1 cellular context compared by ENCODE assay signal in the genomic region with DNA sequence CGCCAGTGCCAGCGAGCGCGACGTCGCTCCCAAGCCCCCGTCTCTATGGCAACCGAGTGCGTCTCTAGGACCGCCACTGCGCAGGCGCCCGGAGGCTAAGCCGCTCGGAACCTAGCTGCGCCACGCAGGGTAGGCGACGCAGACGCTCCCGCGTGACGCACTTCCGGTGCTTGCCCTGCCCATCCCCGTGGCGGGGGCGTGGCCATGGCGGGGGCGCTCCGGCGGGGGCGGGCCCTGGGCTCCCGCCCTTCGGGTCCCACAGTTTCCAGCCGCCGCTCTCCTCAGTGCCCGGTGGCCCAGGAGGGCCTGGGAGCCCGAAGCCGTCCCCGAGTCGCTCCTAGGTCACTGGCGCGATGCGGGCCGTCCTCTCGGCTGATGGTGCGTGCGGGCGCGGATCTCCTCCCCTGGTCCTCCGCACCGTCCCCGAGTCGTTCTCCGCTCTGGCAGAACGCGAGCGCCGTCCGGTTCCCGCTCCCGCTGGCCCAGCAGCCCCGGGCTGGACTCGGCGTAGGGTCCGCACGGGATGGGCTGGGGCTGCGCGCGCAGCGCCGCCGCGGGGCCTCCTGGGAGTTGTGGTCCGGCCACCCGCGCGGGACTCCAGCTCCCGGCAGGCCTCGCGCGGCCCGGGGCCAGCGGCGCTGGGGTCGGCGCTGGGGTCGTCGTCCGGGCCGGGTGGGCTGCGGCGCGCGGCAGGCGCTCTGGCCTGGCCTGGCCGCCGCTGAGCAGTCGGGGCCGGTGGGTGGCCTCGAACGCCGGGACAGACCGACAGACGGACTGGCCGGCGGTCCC.
TF ChIP-seq lines count a peak whose summit lies in the region.

A gene (plus strand): TSS at position 245 of the 789 bp plus-strand sequence. CDS start 7,953 bp downstream, outside the sequence.

TF ChIP-seq in K562, 482 proteins besides CTCF, POLR2A, EP300 and RAD21 (continued from another document and continues in another):
- TF ChIP-seq ZNF24 (IDR thresholded peaks at IDR 0.05) (peak; percentile 69; the same call in 1 of the 2 replicates), E2F3 (CRISPR knock-in tag; IDR thresholded peaks at IDR 0.05) (peak; percentile 81), PYGO2 (tag; IDR thresholded peaks at IDR 0.05) (no peak), HLTF (IDR thresholded peaks at IDR 0.05) (peak; percentile 94; the same call in 1 of the 2 replicates), ETV5 (CRISPR knock-in tag; IDR thresholded peaks at IDR 0.05; ENCODE audit: low read depth) (peak; percentile 79), KLF1 (tag; IDR thresholded peaks at IDR 0.05) (no peak), JUNB (CRISPR knock-in tag; conservative IDR thresholded peaks at IDR 0.05) (no peak), HIVEP1 (CRISPR knock-in tag; IDR thresholded peaks at IDR 0.05) (peak; percentile 64; the same call in 1 of the 2 replicates), PHF20 (IDR thresholded peaks at IDR 0.05; ENCODE audit: partially characterized antibody) (peak; percentile 80), HNRNPUL1 (IDR thresholded peaks at IDR 0.05; ENCODE audit: low read length) (no peak), TRIM28 (IDR thresholded peaks at IDR 0.05) (peak; percentile 62; the same call in 1 of the 2 replicates), ETV6 (IDR thresholded peaks at IDR 0.05; ENCODE audit: borderline replicate concordance in 1 of 2, low read depth in 2 of 2, low read length in 1 of 2) (peak in 1 of 2 experiments; percentile 28; a peak in 1 of 4 replicates), ETV6 (CRISPR knock-in tag; IDR thresholded peaks at IDR 0.05; ENCODE audit: borderline replicate concordance) (no peak), FOXJ2 (tag; IDR thresholded peaks at IDR 0.05) (peak; percentile 47; the same call in 1 of the 2 replicates), SOX6 (IDR thresholded peaks at IDR 0.05) (peak; percentile 75), ARID1B (IDR thresholded peaks at IDR 0.05) (peak; percentile 15; the same call in 1 of the 2 replicates), NCOA4 (IDR thresholded peaks at IDR 0.05; ENCODE audit: partially characterized antibody) (no peak), HDAC2 (IDR thresholded peaks at IDR 0.05) (peak; percentile 8; the same call in 1 of the 2 replicates), ZBTB17 (CRISPR knock-in tag; IDR thresholded peaks at IDR 0.05) (peak; percentile 6; the same call in 1 of the 2 replicates), ZNF707 (CRISPR knock-in tag; conservative IDR thresholded peaks at IDR 0.05) (no peak), C11orf30 (IDR thresholded peaks at IDR 0.05; ENCODE audit: low read depth) (peak; percentile 88), SAFB2 (IDR thresholded peaks at IDR 0.05; ENCODE audit: borderline replicate concordance, low read depth, low read length, severe bottlenecking) (no peak), RUNX1 (IDR thresholded peaks at IDR 0.05; ENCODE audit: low read depth) (peak; percentile 62; the same call in 1 of the 2 replicates), ZBTB1 (CRISPR knock-in tag; IDR thresholded peaks at IDR 0.05; ENCODE audit: borderline replicate concordance, low read depth) (peak; percentile 72; the same call in 1 of the 2 replicates), HMGN3 (IDR thresholded peaks at IDR 0.05; ENCODE audit: borderline replicate concordance, extremely low read depth, insufficient read length, low read depth, low read length) (peak; percentile 75), CXXC5 (CRISPR knock-in tag; IDR thresholded peaks at IDR 0.05) (peak; percentile 84), EGR1 (conservative IDR thresholded peaks at IDR 0.05) (peak; percentile 100), NFIC (IDR thresholded peaks at IDR 0.05) (0 out of 2 replicates have a peak, but pooled peaks have one; percentile 35), ZNF165 (CRISPR knock-in tag; IDR thresholded peaks at IDR 0.05; ENCODE audit: borderline replicate concordance) (no peak), GABPB2 (CRISPR knock-in tag; conservative IDR thresholded peaks at IDR 0.05) (no peak), TCF7 (IDR thresholded peaks at IDR 0.05; ENCODE audit: borderline replicate concordance) (0 out of 2 replicates have a peak, but pooled peaks have one; percentile 11)
- TF ChIP-seq, protein P1, sequence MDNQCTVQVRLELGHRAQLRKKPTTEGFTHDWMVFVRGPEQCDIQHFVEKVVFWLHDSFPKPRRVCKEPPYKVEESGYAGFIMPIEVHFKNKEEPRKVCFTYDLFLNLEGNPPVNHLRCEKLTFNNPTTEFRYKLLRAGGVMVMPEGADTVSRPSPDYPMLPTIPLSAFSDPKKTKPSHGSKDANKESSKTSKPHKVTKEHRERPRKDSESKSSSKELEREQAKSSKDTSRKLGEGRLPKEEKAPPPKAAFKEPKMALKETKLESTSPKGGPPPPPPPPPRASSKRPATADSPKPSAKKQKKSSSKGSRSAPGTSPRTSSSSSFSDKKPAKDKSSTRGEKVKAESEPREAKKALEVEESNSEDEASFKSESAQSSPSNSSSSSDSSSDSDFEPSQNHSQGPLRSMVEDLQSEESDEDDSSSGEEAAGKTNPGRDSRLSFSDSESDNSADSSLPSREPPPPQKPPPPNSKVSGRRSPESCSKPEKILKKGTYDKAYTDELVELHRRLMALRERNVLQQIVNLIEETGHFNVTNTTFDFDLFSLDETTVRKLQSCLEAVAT (IDR thresholded peaks at IDR 0.05), result peak; percentile 46 to 54; a peak in 2 of 4 replicates
- TF ChIP-seq, protein P2, sequence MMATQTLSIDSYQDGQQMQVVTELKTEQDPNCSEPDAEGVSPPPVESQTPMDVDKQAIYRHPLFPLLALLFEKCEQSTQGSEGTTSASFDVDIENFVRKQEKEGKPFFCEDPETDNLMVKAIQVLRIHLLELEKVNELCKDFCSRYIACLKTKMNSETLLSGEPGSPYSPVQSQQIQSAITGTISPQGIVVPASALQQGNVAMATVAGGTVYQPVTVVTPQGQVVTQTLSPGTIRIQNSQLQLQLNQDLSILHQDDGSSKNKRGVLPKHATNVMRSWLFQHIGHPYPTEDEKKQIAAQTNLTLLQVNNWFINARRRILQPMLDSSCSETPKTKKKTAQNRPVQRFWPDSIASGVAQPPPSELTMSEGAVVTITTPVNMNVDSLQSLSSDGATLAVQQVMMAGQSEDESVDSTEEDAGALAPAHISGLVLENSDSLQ (IDR thresholded peaks at IDR 0.05), result peak; percentile 49; the same call in 1 of the 2 replicates
- TF ChIP-seq, protein P3, sequence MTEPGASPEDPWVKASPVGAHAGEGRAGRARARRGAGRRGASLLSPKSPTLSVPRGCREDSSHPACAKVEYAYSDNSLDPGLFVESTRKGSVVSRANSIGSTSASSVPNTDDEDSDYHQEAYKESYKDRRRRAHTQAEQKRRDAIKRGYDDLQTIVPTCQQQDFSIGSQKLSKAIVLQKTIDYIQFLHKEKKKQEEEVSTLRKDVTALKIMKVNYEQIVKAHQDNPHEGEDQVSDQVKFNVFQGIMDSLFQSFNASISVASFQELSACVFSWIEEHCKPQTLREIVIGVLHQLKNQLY (CRISPR knock-in tag; conservative IDR thresholded peaks at IDR 0.05), result no peak
- TF ChIP-seq, protein P4, sequence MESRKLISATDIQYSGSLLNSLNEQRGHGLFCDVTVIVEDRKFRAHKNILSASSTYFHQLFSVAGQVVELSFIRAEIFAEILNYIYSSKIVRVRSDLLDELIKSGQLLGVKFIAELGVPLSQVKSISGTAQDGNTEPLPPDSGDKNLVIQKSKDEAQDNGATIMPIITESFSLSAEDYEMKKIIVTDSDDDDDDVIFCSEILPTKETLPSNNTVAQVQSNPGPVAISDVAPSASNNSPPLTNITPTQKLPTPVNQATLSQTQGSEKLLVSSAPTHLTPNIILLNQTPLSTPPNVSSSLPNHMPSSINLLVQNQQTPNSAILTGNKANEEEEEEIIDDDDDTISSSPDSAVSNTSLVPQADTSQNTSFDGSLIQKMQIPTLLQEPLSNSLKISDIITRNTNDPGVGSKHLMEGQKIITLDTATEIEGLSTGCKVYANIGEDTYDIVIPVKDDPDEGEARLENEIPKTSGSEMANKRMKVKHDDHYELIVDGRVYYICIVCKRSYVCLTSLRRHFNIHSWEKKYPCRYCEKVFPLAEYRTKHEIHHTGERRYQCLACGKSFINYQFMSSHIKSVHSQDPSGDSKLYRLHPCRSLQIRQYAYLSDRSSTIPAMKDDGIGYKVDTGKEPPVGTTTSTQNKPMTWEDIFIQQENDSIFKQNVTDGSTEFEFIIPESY (CRISPR knock-in tag; IDR thresholded peaks at IDR 0.05), result peak; percentile 31
- TF ChIP-seq, protein P5, sequence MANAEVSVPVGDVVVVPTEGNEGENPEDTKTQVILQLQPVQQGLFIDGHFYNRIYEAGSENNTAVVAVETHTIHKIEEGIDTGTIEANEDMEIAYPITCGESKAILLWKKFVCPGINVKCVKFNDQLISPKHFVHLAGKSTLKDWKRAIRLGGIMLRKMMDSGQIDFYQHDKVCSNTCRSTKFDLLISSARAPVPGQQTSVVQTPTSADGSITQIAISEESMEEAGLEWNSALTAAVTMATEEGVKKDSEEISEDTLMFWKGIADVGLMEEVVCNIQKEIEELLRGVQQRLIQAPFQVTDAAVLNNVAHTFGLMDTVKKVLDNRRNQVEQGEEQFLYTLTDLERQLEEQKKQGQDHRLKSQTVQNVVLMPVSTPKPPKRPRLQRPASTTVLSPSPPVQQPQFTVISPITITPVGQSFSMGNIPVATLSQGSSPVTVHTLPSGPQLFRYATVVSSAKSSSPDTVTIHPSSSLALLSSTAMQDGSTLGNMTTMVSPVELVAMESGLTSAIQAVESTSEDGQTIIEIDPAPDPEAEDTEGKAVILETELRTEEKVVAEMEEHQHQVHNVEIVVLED (CRISPR knock-in tag; IDR thresholded peaks at IDR 0.05), result peak; percentile 88
- TF ChIP-seq, protein P6, sequence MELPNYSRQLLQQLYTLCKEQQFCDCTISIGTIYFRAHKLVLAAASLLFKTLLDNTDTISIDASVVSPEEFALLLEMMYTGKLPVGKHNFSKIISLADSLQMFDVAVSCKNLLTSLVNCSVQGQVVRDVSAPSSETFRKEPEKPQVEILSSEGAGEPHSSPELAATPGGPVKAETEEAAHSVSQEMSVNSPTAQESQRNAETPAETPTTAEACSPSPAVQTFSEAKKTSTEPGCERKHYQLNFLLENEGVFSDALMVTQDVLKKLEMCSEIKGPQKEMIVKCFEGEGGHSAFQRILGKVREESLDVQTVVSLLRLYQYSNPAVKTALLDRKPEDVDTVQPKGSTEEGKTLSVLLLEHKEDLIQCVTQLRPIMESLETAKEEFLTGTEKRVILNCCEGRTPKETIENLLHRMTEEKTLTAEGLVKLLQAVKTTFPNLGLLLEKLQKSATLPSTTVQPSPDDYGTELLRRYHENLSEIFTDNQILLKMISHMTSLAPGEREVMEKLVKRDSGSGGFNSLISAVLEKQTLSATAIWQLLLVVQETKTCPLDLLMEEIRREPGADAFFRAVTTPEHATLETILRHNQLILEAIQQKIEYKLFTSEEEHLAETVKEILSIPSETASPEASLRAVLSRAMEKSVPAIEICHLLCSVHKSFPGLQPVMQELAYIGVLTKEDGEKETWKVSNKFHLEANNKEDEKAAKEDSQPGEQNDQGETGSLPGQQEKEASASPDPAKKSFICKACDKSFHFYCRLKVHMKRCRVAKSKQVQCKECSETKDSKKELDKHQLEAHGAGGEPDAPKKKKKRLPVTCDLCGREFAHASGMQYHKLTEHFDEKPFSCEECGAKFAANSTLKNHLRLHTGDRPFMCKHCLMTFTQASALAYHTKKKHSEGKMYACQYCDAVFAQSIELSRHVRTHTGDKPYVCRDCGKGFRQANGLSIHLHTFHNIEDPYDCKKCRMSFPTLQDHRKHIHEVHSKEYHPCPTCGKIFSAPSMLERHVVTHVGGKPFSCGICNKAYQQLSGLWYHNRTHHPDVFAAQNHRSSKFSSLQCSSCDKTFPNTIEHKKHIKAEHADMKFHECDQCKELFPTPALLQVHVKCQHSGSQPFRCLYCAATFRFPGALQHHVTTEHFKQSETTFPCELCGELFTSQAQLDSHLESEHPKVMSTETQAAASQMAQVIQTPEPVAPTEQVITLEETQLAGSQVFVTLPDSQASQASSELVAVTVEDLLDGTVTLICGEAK (IDR thresholded peaks at IDR 0.05), result peak; percentile 95
- TF ChIP-seq, protein P6 (CRISPR knock-in tag; IDR thresholded peaks at IDR 0.05), result no peak
- TF ChIP-seq, protein P7, sequence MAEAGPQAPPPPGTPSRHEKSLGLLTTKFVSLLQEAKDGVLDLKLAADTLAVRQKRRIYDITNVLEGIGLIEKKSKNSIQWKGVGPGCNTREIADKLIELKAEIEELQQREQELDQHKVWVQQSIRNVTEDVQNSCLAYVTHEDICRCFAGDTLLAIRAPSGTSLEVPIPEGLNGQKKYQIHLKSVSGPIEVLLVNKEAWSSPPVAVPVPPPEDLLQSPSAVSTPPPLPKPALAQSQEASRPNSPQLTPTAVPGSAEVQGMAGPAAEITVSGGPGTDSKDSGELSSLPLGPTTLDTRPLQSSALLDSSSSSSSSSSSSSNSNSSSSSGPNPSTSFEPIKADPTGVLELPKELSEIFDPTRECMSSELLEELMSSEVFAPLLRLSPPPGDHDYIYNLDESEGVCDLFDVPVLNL (CRISPR knock-in tag; IDR thresholded peaks at IDR 0.05; ENCODE audit: low read depth), result no peak
- TF ChIP-seq, protein P8, sequence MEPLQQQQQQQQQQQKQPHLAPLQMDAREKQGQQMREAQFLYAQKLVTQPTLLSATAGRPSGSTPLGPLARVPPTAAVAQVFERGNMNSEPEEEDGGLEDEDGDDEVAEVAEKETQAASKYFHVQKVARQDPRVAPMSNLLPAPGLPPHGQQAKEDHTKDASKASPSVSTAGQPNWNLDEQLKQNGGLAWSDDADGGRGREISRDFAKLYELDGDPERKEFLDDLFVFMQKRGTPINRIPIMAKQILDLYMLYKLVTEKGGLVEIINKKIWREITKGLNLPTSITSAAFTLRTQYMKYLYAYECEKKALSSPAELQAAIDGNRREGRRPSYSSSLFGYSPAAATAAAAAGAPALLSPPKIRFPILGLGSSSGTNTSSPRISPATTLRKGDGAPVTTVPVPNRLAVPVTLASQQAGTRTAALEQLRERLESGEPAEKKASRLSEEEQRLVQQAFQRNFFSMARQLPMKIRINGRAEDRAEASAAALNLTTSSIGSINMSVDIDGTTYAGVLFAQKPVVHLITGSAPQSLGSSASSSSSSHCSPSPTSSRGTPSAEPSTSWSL (CRISPR knock-in tag; IDR thresholded peaks at IDR 0.05; ENCODE audit: borderline replicate concordance), result peak; percentile 71; the same call in 1 of the 2 replicates
